ENCODE assay signal across 14 cellular contexts in genomic region chr15:60682115-60682514, GRCh38.
DNase-seq lines count a peak whose midpoint lies in the region; ATAC-seq and TF ChIP-seq lines count a peak whose summit lies in the region.
"Had no signal": no experiment of that assay in that cellular context is flagged by ENCODE, and none has a peak within 500 bp of the region (broad histone marks: within the 10 kb centered on the region; RNA-seq: fewer than 3 reads in every experiment).

No MANE protein-coding gene starts in this region.

- no peak overlapping the region for H3K23ac ChIP-seq in IMR-90 (ENCODE audit: low read depth, low read length)

- H2BK20ac ChIP-seq in IMR-90 (ENCODE audit: low read depth, low read length), result no peak overlapping the region

- H3K4me2 ChIP-seq in IMR-90 (ENCODE audit: low read depth, low read length), result no peak overlapping the region

- TF ChIP-seq RAD21 in IMR-90 (IDR thresholded peaks at IDR 0.05; ENCODE audit: low read length), result no peak

- WGBS in IMR-90 (ENCODE audit: extremely low coverage in 2 of 2, insufficient read length in 1 of 2), 2 experiments, result no CpG with 5 or more reads among the region's 2 CpGs
- WGBS in testis, 2 donors, result 87 to 100% methylated on average over 2 of the region's 2 CpGs

- TF ChIP-seq POLR2A in IMR-90 (IDR thresholded peaks at IDR 0.05; ENCODE audit: low read depth, low read length), result no peak
- no peak for TF ChIP-seq POLR2A in testis (IDR thresholded peaks at IDR 0.05)

- no peak overlapping the region; the same call in 1 of the 2 replicates for H4K91ac ChIP-seq in IMR-90 (ENCODE audit: insufficient read depth, low read depth, low read length)

- H2AK5ac ChIP-seq in IMR-90 (ENCODE audit: low read depth, low read length), result peak overlapping the region; percentile 10; the same call in 1 of the 2 replicates

- H3K79me1 ChIP-seq in IMR-90 (ENCODE audit: low read depth in 1 of 2, low read length in 2 of 2), result no peaks in the 10 kb centered on the region

- H3K36me3 Mint-ChIP-seq in activated CD8-positive, alpha-beta T cell treated with anti-CD3 and anti-CD28 coated beads for 36 hours (ENCODE audit: low read depth), result no peaks in the 10 kb centered on the region
- no peaks in the 10 kb centered on the region for H3K36me3 Mint-ChIP-seq in activated CD8-positive, alpha-beta T cell treated with anti-CD3 and anti-CD28 coated beads, Interleukin-2, amount 10 ng/mL, durations not matched to agents 7 days and 5 days (ENCODE audit: low read depth)

- TF ChIP-seq CTCF in activated CD8-positive, alpha-beta T cell treated with anti-CD3 and anti-CD28 coated beads for 36 hours (IDR thresholded peaks at IDR 0.05), result no peak
- TF ChIP-seq CTCF in IMR-90 (conservative IDR thresholded peaks at IDR 0.05; ENCODE audit: low read depth, low read length) (no peak), left ventricle myocardium inferior (IDR thresholded peaks at IDR 0.05; ENCODE audit: borderline replicate concordance) (no peak), testis (IDR thresholded peaks at IDR 0.05) (no peak)

- H3K4me1 Mint-ChIP-seq in activated CD8-positive, alpha-beta T cell treated with anti-CD3 and anti-CD28 coated beads for 36 hours (ENCODE audit: low read depth), result peaks cover 3% of the 10 kb centered on the region
- no peaks in the 10 kb centered on the region for H3K4me1 Mint-ChIP-seq in activated CD8-positive, alpha-beta T cell treated with anti-CD3 and anti-CD28 coated beads, Interleukin-2, amount 10 ng/mL, durations not matched to agents 7 days and 5 days (ENCODE audit: low read depth)

- H3K4ac ChIP-seq in IMR-90 (ENCODE audit: low read depth, low read length), result peak overlapping the region; percentile 37; the same call in 1 of the 2 replicates

- in situ Hi-C loops in IMR-90 (cut with MboI; ENCODE audit: low sequenced_read_pairs), result no loop called here

- H2BK15ac ChIP-seq in IMR-90 (ENCODE audit: low read depth, low read length), result 0 out of 3 replicates have a peak overlapping the region, but pooled peaks have one; percentile 15

- H3K36me3 ChIP-seq in IMR-90 (ENCODE audit: control insufficient read depth, insufficient read depth, low read length) (no peaks in the 10 kb centered on the region), left ventricle myocardium inferior (peaks cover 5% of the 10 kb centered on the region), testis (ENCODE audit: low read depth, missing control alignments) (no peaks in the 10 kb centered on the region)
- H3K36me3 ChIP-seq: thyroid gland had no signal

- H4K20me1 ChIP-seq in IMR-90 (ENCODE audit: insufficient read depth, low read length), result no peaks in the 10 kb centered on the region

- POLR2A ChIA-PET in activated CD8-positive, alpha-beta T cell treated with anti-CD3 and anti-CD28 coated beads for 36 hours (lab: Charles Lee), result interaction anchor here (1.0 kb wide), 1 partner anchor 12 kb away, joined by 3 read pairs; no protein-coding TSS in a partner anchor
- POLR2A ChIA-PET in activated CD8-positive, alpha-beta T cell treated with anti-CD3 and anti-CD28 coated beads, Interleukin-2, amount 10 ng/mL, durations not matched to agents 7 days and 5 days (lab: Charles Lee), result no interaction called here
- POLR2A ChIA-PET in IMR-90 (lab: Charles Lee; ENCODE audit: unreplicated experiment), result no interaction called here

- H3K27me3 ChIP-seq in IMR-90 (ENCODE audit: control insufficient read depth, insufficient read depth, low read length) (no peaks in the 10 kb centered on the region), left ventricle myocardium inferior (ENCODE audit: low read depth) (no peaks in the 10 kb centered on the region), testis (no peaks in the 10 kb centered on the region)
- H3K27me3 ChIP-seq: thyroid gland had no signal

- no peak overlapping the region for H3K4me3 ChIP-seq in IMR-90 (ENCODE audit: insufficient read depth, low read depth, low read length)
- H3K4me3 ChIP-seq in left ventricle myocardium inferior, result no peak overlapping the region
- H3K4me3 ChIP-seq in testis, result no peak overlapping the region
- H3K4me3 ChIP-seq: thyroid gland had no signal

- no peaks in the 10 kb centered on the region for H3K9me3 ChIP-seq in IMR-90 (ENCODE audit: control insufficient read depth, insufficient read depth, low read length)
- no peaks in the 10 kb centered on the region for H3K9me3 ChIP-seq in left ventricle myocardium inferior (replicated peaks)
- no peaks in the 10 kb centered on the region for H3K9me3 ChIP-seq in testis
- H3K9me3 ChIP-seq: thyroid gland had no signal

- H3K4me3 Mint-ChIP-seq in activated CD8-positive, alpha-beta T cell treated with anti-CD3 and anti-CD28 coated beads for 36 hours, result no peak overlapping the region
- no peak overlapping the region for H3K4me3 Mint-ChIP-seq in activated CD8-positive, alpha-beta T cell treated with anti-CD3 and anti-CD28 coated beads, Interleukin-2, amount 10 ng/mL, durations not matched to agents 7 days and 5 days

- H3K27ac ChIP-seq in IMR-90 (ENCODE audit: insufficient read depth, low read length), result no peak overlapping the region
- peak overlapping the region; percentile 50 for H3K27ac ChIP-seq in left ventricle myocardium inferior (replicated peaks)
- peak overlapping the region; percentile 20 to 78 for H3K27ac ChIP-seq in testis
- H3K27ac ChIP-seq: thyroid gland had no signal

- H3K27me3 Mint-ChIP-seq in activated CD8-positive, alpha-beta T cell treated with anti-CD3 and anti-CD28 coated beads for 36 hours, result no peaks in the 10 kb centered on the region
- H3K27me3 Mint-ChIP-seq in activated CD8-positive, alpha-beta T cell treated with anti-CD3 and anti-CD28 coated beads, Interleukin-2, amount 10 ng/mL, durations not matched to agents 7 days and 5 days (ENCODE audit: low read depth), result no peaks in the 10 kb centered on the region

- BruUV-seq in IMR-90 (replicated peaks; lab: Mats Ljungman, UMichigan), result no TSS peak

- CTCF ChIA-PET in activated CD8-positive, alpha-beta T cell treated with anti-CD3 and anti-CD28 coated beads for 36 hours (lab: Charles Lee), result interaction anchor here (0.6 to 1.9 kb wide), 7 partner anchors 10 to 161 kb away, joined by 3 to 10 read pairs (median 4); no protein-coding TSS in a partner anchor
- CTCF ChIA-PET in activated CD8-positive, alpha-beta T cell treated with anti-CD3 and anti-CD28 coated beads, Interleukin-2, amount 10 ng/mL, durations not matched to agents 7 days and 5 days (lab: Charles Lee), result interaction anchor here (1.0 to 2.0 kb wide), 6 partner anchors 8 to 235 kb away, joined by 3 to 5 read pairs (median 3); no protein-coding TSS in a partner anchor
- CTCF ChIA-PET in IMR-90 (lab: Yijun Ruan, JAX), result interaction anchor here (0.6 to 1.6 kb wide), 3 partner anchors 9 to 87 kb away, joined by 3 to 4 read pairs (median 3); no protein-coding TSS in a partner anchor

- intact Hi-C loops in activated CD8-positive, alpha-beta T cell treated with anti-CD3 and anti-CD28 coated beads for 36 hours (cut with micrococcal nuclease), result no loop called here
- intact Hi-C loops in IMR-90 (cut with micrococcal nuclease) (no loop called here), left ventricle myocardium inferior (cut with micrococcal nuclease) (no loop called here), testis (cut with DNase I; ENCODE audit: low total_unique reads) (no loop called here), posterior cingulate gyrus (cut with DNase I) (no loop called here)

- dilution Hi-C loops in IMR-90 (cut with HindIII; ENCODE audit: low sequenced_read_pairs, unreplicated experiment), result no loop called here

- DNase-seq in activated CD8-positive, alpha-beta T cell treated with anti-CD3 and anti-CD28 coated beads for 36 hours, result no peak
- DNase-seq in activated CD8-positive, alpha-beta T cell treated with anti-CD3 and anti-CD28 coated beads, Interleukin-2, amount 10 ng/mL, durations not matched to agents 7 days and 5 days, result no peak
- DNase-seq in IMR-90, result peak; percentile 78
- no peak for DNase-seq in left ventricle myocardium inferior
- no peak for DNase-seq in testis
- DNase-seq in posterior cingulate gyrus, result no peak
- DNase-seq in NCI-H187 treated with DMSO at 0.1 percent for 48 hours (lab: John Stamatoyannopoulos, UW), result no peak
- no peak for DNase-seq in H4 (ENCODE audit: low spot score)
- DNase-seq: 8988T; activated CD4-positive, alpha-beta T cell treated with anti-CD3 and anti-CD28 coated beads for 1 hour; activated T-cell treated with anti-CD3 and anti-CD28 coated beads, Interleukin-2, amount 50 U/mL, for 48 hours; NCI-H2171 treated with DMSO at 0.1 percent for 48 hours; SW 1271; thyroid gland had no signal

- H3K9me1 ChIP-seq in IMR-90 (ENCODE audit: insufficient read depth, low read length), result 0 out of 2 replicates have a peak, but pooled peaks cover 4% of the 10 kb centered on the region

- H3K56ac ChIP-seq in IMR-90 (ENCODE audit: extremely low read depth, insufficient read depth, low read length), result no peak overlapping the region

- H2AK9ac ChIP-seq in IMR-90 (replicated peaks; ENCODE audit: low read depth, low read length, poor library complexity), result no peak overlapping the region

- H3K18ac ChIP-seq in IMR-90 (ENCODE audit: low read depth, low read length), result no peak overlapping the region

- H2BK5ac ChIP-seq in IMR-90 (ENCODE audit: low read depth, low read length, poor library complexity, severe bottlenecking), result peak overlapping the region; percentile 41

- H3K9ac ChIP-seq in IMR-90 (ENCODE audit: low read depth, low read length), result no peak overlapping the region

- H4K8ac ChIP-seq in IMR-90 (ENCODE audit: low read depth in 2 of 2, low read length in 2 of 2), result no peak overlapping the region

- no peak overlapping the region for H3K27ac Mint-ChIP-seq in activated CD8-positive, alpha-beta T cell treated with anti-CD3 and anti-CD28 coated beads for 36 hours
- no peak overlapping the region for H3K27ac Mint-ChIP-seq in activated CD8-positive, alpha-beta T cell treated with anti-CD3 and anti-CD28 coated beads, Interleukin-2, amount 10 ng/mL, durations not matched to agents 7 days and 5 days

- H3K9me3 Mint-ChIP-seq in activated CD8-positive, alpha-beta T cell treated with anti-CD3 and anti-CD28 coated beads for 36 hours, result no peaks in the 10 kb centered on the region
- H3K9me3 Mint-ChIP-seq in activated CD8-positive, alpha-beta T cell treated with anti-CD3 and anti-CD28 coated beads, Interleukin-2, amount 10 ng/mL, durations not matched to agents 7 days and 5 days (ENCODE audit: insufficient read depth), result no peaks in the 10 kb centered on the region

- peak; percentile 53 for ATAC-seq in activated CD8-positive, alpha-beta T cell treated with anti-CD3 and anti-CD28 coated beads for 36 hours
- no peak for ATAC-seq in activated CD8-positive, alpha-beta T cell treated with anti-CD3 and anti-CD28 coated beads, Interleukin-2, amount 10 ng/mL, durations not matched to agents 7 days and 5 days
- ATAC-seq in IMR-90 (ENCODE audit: low read depth), result peak; percentile 84

- H2BK120ac ChIP-seq in IMR-90 (ENCODE audit: low read depth, low read length), result peak overlapping the region; percentile 20; the same call in 1 of the 2 replicates

- no peak overlapping the region for H4K5ac ChIP-seq in IMR-90 (ENCODE audit: low read depth, low read length)

- no peak overlapping the region for H2AFZ ChIP-seq in IMR-90 (replicated peaks; ENCODE audit: low read length, poor library complexity)

- H3K14ac ChIP-seq in IMR-90 (replicated peaks; ENCODE audit: low read depth, low read length), result 0 out of 2 replicates have a peak overlapping the region, but pooled peaks have one; percentile 27

- H3K4me1 ChIP-seq in IMR-90 (ENCODE audit: control insufficient read depth, insufficient read depth, low read length) (peaks cover 4% of the 10 kb centered on the region; the same call in 1 of the 2 replicates), left ventricle myocardium inferior (peaks cover 18% of the 10 kb centered on the region), testis (peaks cover 36% of the 10 kb centered on the region)
- H3K4me1 ChIP-seq: thyroid gland had no signal
